In genomic region chr1:10473145-10473765, GRCh38 we compare ENCODE assay signal across 1 cellular context.
TF ChIP-seq lines count a peak whose summit lies in the region.

No MANE protein-coding gene starts in this region.

TF ChIP-seq in HCT116, 20 proteins besides CTCF, POLR2A, EP300 and RAD21 (continued from another document):
- TF ChIP-seq ZBTB33 (IDR thresholded peaks at IDR 0.05; ENCODE audit: extremely low read depth, insufficient replicate concordance, low read length), result no peak
- no peak for TF ChIP-seq SP1 (IDR thresholded peaks at IDR 0.05; ENCODE audit: low read depth)
- TF ChIP-seq TCF7L2 (IDR thresholded peaks at IDR 0.05; ENCODE audit: borderline replicate concordance, extremely low read depth, insufficient read depth, insufficient read length), result no peak
- no peak for TF ChIP-seq YY1 (IDR thresholded peaks at IDR 0.05; ENCODE audit: extremely low read depth, insufficient replicate concordance, low read depth, low read length)
